In genomic region chr1:233394860-233395717, GRCh38 we compare ENCODE assay signal across 9 cellular contexts.
A peak's percentile ranks its signal among the peaks of the same experiment; 100 is the strongest.
DNase-seq lines count a peak whose midpoint lies in the region; ATAC-seq, FAIRE-seq and TF ChIP-seq lines count a peak whose summit lies in the region.
"Had no signal": no experiment of that assay in that cellular context is flagged by ENCODE, and none has a peak within 500 bp of the region (broad histone marks: within the 10 kb centered on the region; RNA-seq: fewer than 3 reads in every experiment).

No MANE protein-coding gene starts in this region.

- peak; percentile 87 for TF ChIP-seq CTCF in epithelial cell of esophagus (IDR thresholded peaks at IDR 0.05; ENCODE audit: insufficient read depth, low read depth, low read length, missing control alignments)

- DNase-seq in activated CD4-positive, alpha-beta T cell treated with anti-CD3 and anti-CD28 coated beads for 48 hours: peak; percentile 19
- no peak for DNase-seq in activated CD4-positive, alpha-beta T cell treated with anti-CD3 and anti-CD28 coated beads, Interleukin-2, amount 50 U/mL, for 1 hour
- DNase-seq in H54 (ENCODE audit: insufficient read length, low spot score) (peak; percentile 16), NCI-H1105 treated with DMSO at 0.1 percent for 48 hours (lab: John Stamatoyannopoulos, UW) (peak; percentile 55), epithelial cell of esophagus (ENCODE audit: low read depth) (peak; percentile 68), middle frontal gyrus (ENCODE audit: extremely low spot score, low spot score) (peak; percentile 74)

- H3K4me3 ChIP-seq in epithelial cell of esophagus (ENCODE audit: low read length): no peak overlapping the region

- TF ChIP-seq POLR2A in H54 (IDR thresholded peaks at IDR 0.05; ENCODE audit: low read depth, low read length): no peak

- ATAC-seq in SK-N-SH treated with all-trans-retinoic acid at 6 μM for 48 hours (peak; percentile 98), GM21360 (IDR thresholded peaks at IDR 0.05; ENCODE audit: unreplicated experiment) (no peak)

- FAIRE-seq in H54 (lab: Jason Lieb, UNC): peak; percentile 45
- FAIRE-seq: colon had no signal

TF ChIP-seq in SK-N-SH treated with all-trans-retinoic acid at 6 μM for 48 hours, 23 proteins besides CTCF, POLR2A, EP300 and RAD21:
- no peak for TF ChIP-seq TOX (CRISPR knock-in tag; IDR thresholded peaks at IDR 0.05; ENCODE audit: borderline replicate concordance)
- no peak for TF ChIP-seq CREB5 (CRISPR knock-in tag; IDR thresholded peaks at IDR 0.05; ENCODE audit: low read depth)
- no peak for TF ChIP-seq ZNF70 (CRISPR knock-in tag; IDR thresholded peaks at IDR 0.05)
- no peak for TF ChIP-seq BACH2 (CRISPR knock-in tag; IDR thresholded peaks at IDR 0.05; ENCODE audit: borderline replicate concordance)
- no peak for TF ChIP-seq ESRRG (CRISPR knock-in tag; IDR thresholded peaks at IDR 0.05)
- TF ChIP-seq PPARA (CRISPR knock-in tag; IDR thresholded peaks at IDR 0.05; ENCODE audit: borderline replicate concordance): no peak
- TF ChIP-seq GLIS3 (CRISPR knock-in tag; IDR thresholded peaks at IDR 0.05): no peak
- TF ChIP-seq ZNF565 (CRISPR knock-in tag; conservative IDR thresholded peaks at IDR 0.05; ENCODE audit: low read depth): no peak
